ENCODE assay signal across 8 cellular contexts in the genomic region with DNA sequence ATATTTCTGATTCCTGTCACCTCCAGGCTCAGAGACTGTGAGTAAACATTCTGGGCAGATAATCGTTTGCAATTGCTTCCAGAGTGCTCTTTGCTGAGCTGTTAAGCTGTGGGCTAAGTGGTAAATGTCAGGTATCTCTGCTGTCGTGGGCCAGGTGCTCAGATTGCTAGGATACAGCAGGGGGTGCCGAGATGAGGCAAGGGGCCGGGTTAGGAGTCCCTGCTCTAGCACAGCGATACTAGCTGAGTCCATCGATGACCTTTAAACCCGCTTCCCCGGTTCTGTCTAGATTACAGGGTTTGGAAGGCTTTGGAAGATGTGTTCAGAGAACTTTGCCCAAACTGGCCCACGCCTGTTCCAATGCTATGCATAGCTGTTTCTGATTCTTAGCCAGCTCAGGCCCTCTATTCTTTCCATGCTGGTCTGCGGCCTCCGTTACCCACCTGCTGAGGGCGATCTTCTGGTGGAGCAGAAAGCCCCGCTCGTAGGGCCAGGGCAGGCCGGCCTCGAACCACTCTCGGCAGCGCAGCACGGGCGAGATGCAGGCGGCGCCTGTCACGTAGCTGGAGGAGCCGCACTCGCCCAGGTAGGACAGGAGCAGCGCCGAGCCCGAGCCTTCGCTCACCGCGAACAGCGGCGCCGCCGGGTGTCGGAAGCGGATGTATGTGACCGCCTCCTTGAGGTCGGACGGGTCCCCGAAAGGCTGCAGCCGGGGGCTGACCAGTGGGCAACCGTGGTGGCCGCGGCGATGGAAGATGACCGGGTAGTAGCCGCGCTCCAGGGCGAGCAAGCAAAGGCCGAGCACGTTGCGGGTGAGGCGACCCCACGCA. TPM values are rescaled to one million over a fixed set of nuclear protein-coding genes. Genes with fewer than 3 reads are reported as not detected.
DNase-seq lines count a peak whose midpoint lies in the region; ATAC-seq lines count a peak whose summit lies in the region.

No MANE protein-coding gene starts in this region.

- ATAC-seq in GM18517 (IDR thresholded peaks at IDR 0.05; ENCODE audit: unreplicated experiment) (peak; percentile 13), HG03342 (IDR thresholded peaks at IDR 0.05; ENCODE audit: unreplicated experiment) (no peak), GM21390 (IDR thresholded peaks at IDR 0.05; ENCODE audit: unreplicated experiment) (no peak)

- peak overlapping the region; percentile 41 for H3K27ac ChIP-seq in subcutaneous abdominal adipose tissue (ENCODE audit: low read depth, low read length)

- H3K4me3 ChIP-seq in subcutaneous abdominal adipose tissue (ENCODE audit: low read depth in 1 of 5, low read length in 5 of 5): peak overlapping the region; percentile 71 to 90 (median 74)

- DNase-seq in NCI-H1105 treated with DMSO at 0.1 percent for 48 hours (lab: John Stamatoyannopoulos, UW): peak; percentile 83
- peak; percentile 43 for DNase-seq in UCSD-AML1 (lab: John Stamatoyannopoulos, UW; ENCODE audit: unreplicated experiment)
- DNase-seq in dermis blood vessel endothelial cell: peak; percentile 49
- peak; percentile 91 for DNase-seq in mesenteric fat pad (ENCODE audit: low spot score)

- H3K27me3 ChIP-seq in subcutaneous abdominal adipose tissue (ENCODE audit: control insufficient read depth in 5 of 5, insufficient read depth in 4 of 5, low read length in 5 of 5): no peaks in the 10 kb centered on the region

- no peaks in the 10 kb centered on the region for H3K9me3 ChIP-seq in subcutaneous abdominal adipose tissue (ENCODE audit: control insufficient read depth in 5 of 5, low read length in 5 of 5)

- peak overlapping the region; percentile 26 to 72 (median 67) for H3K9ac ChIP-seq in subcutaneous abdominal adipose tissue (ENCODE audit: low read length in 5 of 5)

- H3K4me1 ChIP-seq in subcutaneous abdominal adipose tissue (ENCODE audit: control insufficient read depth in 5 of 5, insufficient read depth in 5 of 5, low read length in 5 of 5): peaks cover 17 to 85% (median 78%) of the 10 kb centered on the region in 5 donors

- H3K36me3 ChIP-seq in subcutaneous abdominal adipose tissue (ENCODE audit: control insufficient read depth in 5 of 5, insufficient read depth in 5 of 5, low read length in 5 of 5): peaks cover 0 to 14% (median 10%) of the 10 kb centered on the region in 5 donors

RNA-seq across cellular contexts. Expression of gene ABHD15, which starts 1.0 kb away (rescaled TPM):
- total RNA-seq in dermis blood vessel endothelial cell: 8.1 and 8.8 TPM in 2 replicates
- 38.3 TPM for total RNA-seq in mesenteric fat pad

RNA-seq across cellular contexts. Expression of gene TP53I13, which starts 2.6 kb away (rescaled TPM):
- total RNA-seq in dermis blood vessel endothelial cell (34.5 and 52.2 TPM in 2 replicates), mesenteric fat pad (75.2 TPM)

RNA-seq across cellular contexts. Expression of gene GIT1, which starts 23.6 kb away (rescaled TPM):
- total RNA-seq in dermis blood vessel endothelial cell: 40.7 and 87.2 TPM in 2 replicates
- total RNA-seq in mesenteric fat pad: 47.7 TPM

RNA-seq across cellular contexts. Expression of gene ANKRD13B, which starts 27.1 kb away (rescaled TPM):
- total RNA-seq in dermis blood vessel endothelial cell (7.7 and 13.9 TPM in 2 replicates), mesenteric fat pad (11.5 TPM)

RNA-seq across cellular contexts. Expression of gene CORO6, which starts 56.9 kb away (rescaled TPM):
- total RNA-seq in dermis blood vessel endothelial cell (1.6 and 3.9 TPM in 2 replicates), mesenteric fat pad (7.1 TPM)
